In the genomic region with DNA sequence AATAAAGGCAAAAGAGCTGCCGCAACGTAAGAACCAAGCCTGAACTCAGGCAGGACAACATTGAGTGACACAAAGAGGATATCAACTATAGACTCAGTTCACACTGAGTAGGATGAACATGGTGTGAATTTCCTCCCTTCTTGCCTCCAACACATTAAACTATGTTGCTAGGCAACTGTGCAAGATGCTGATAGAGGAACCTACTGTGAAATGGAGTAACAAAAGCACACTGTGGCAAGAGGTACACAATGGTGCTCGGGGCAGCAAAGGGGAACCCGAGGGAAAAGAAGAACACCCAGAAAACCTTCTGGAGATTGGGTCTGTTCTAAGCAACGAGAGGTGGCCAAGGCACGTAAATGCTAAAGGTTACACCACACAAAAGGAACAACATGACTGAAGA, we compare ENCODE assay signal across 10 cellular contexts. TPM values are rescaled to one million over a fixed set of nuclear protein-coding genes. Genes with fewer than 3 reads are reported as not detected.
DNase-seq lines count a peak whose midpoint lies in the region; ATAC-seq and TF ChIP-seq lines count a peak whose summit lies in the region.
"Had no signal": no experiment of that assay in that cellular context is flagged by ENCODE, and none has a peak within 500 bp of the region (broad histone marks: within the 10 kb centered on the region; RNA-seq: fewer than 3 reads in every experiment).

No MANE protein-coding gene starts in this region.

- H3K9me3 ChIP-seq in CD8-positive, alpha-beta T cell (ENCODE audit: low read length) = no peaks in the 10 kb centered on the region
- H3K9me3 ChIP-seq in esophagus muscularis mucosa (no peaks in the 10 kb centered on the region), HAP-1 (no peaks in the 10 kb centered on the region)

- H3K27me3 ChIP-seq in CD8-positive, alpha-beta T cell (ENCODE audit: insufficient read depth, low read length) = no peaks in the 10 kb centered on the region
- H3K27me3 ChIP-seq in esophagus muscularis mucosa = no peaks in the 10 kb centered on the region
- H3K27me3 ChIP-seq in HAP-1 (ENCODE audit: low read depth) = no peaks in the 10 kb centered on the region

- intact Hi-C loops in CD8-positive, alpha-beta T cell (cut with DNase I, micrococcal nuclease) = no loop called here
- intact Hi-C loops in natural killer cell (cut with micrococcal nuclease) = no loop called here
- intact Hi-C loops in esophagus muscularis mucosa (cut with DNase I) = no loop called here

- peaks cover 37% of the 10 kb centered on the region for H3K36me3 Mint-ChIP-seq in CD8-positive, alpha-beta T cell
- H3K36me3 Mint-ChIP-seq in activated T-helper 17 cell treated with anti-CD3 and anti-CD28 coated beads, Interleukin-2, amount 50 U/mL, for 72 hours (ENCODE audit: low read depth) = peaks cover 44% of the 10 kb centered on the region
- peaks cover 6% of the 10 kb centered on the region for H3K36me3 Mint-ChIP-seq in natural killer cell

- no peak overlapping the region for H3K4me3 ChIP-seq in CD8-positive, alpha-beta T cell (ENCODE audit: low read depth, low read length)
- H3K4me3 ChIP-seq in esophagus muscularis mucosa (no peak overlapping the region), HAP-1 (no peak overlapping the region)

- peaks cover 78% of the 10 kb centered on the region for H3K4me1 Mint-ChIP-seq in CD8-positive, alpha-beta T cell (ENCODE audit: low read depth)
- peaks cover 42% of the 10 kb centered on the region for H3K4me1 Mint-ChIP-seq in activated T-helper 17 cell treated with anti-CD3 and anti-CD28 coated beads, Interleukin-2, amount 50 U/mL, for 72 hours
- peaks cover 52 to 59% of the 10 kb centered on the region in 2 donors for H3K4me1 Mint-ChIP-seq in natural killer cell

- in situ Hi-C loops in HAP-1 (cut with MboI; ENCODE audit: low sequenced_read_pairs) = no loop called here

- H3K27ac Mint-ChIP-seq in CD8-positive, alpha-beta T cell = peak overlapping the region; percentile 50
- peak overlapping the region; percentile 93 for H3K27ac Mint-ChIP-seq in activated T-helper 17 cell treated with anti-CD3 and anti-CD28 coated beads, Interleukin-2, amount 50 U/mL, for 72 hours
- peak overlapping the region; percentile 75 to 87 for H3K27ac Mint-ChIP-seq in natural killer cell

- no peak overlapping the region for H3K27ac ChIP-seq in CD8-positive, alpha-beta T cell (ENCODE audit: low read depth, low read length)
- H3K27ac ChIP-seq in esophagus muscularis mucosa (replicated peaks in 1 of 4) = peak overlapping the region in 1 of 4 donors; percentile 15

- peak overlapping the region; percentile 15 for H3K4me3 Mint-ChIP-seq in CD8-positive, alpha-beta T cell
- H3K4me3 Mint-ChIP-seq in activated T-helper 17 cell treated with anti-CD3 and anti-CD28 coated beads, Interleukin-2, amount 50 U/mL, for 72 hours = peak overlapping the region; percentile 74
- peak overlapping the region; percentile 45 for H3K4me3 Mint-ChIP-seq in natural killer cell

- CTCF ChIA-PET in CD8-positive, alpha-beta T cell (lab: Charles Lee) = no interaction called here

- WGBS in esophagus muscularis mucosa = 71% methylated on average over 6 of the region's 6 CpGs

- POLR2A ChIA-PET in CD8-positive, alpha-beta T cell (lab: Charles Lee) = no interaction called here

- peaks cover 7% of the 10 kb centered on the region for H3K36me3 ChIP-seq in CD8-positive, alpha-beta T cell (ENCODE audit: insufficient read depth, low read length)
- H3K36me3 ChIP-seq in esophagus muscularis mucosa (peaks cover 0 to 15% (median 6%) of the 10 kb centered on the region in 4 donors), HAP-1 (replicated peaks) (no peaks in the 10 kb centered on the region)

- no peak for TF ChIP-seq CTCF in CD8-positive, alpha-beta T cell (IDR thresholded peaks at IDR 0.05)
- TF ChIP-seq CTCF in natural killer cell (IDR thresholded peaks at IDR 0.05) = no peak
- no peak for TF ChIP-seq CTCF in esophagus muscularis mucosa (IDR thresholded peaks at IDR 0.05)

- H3K4me1 ChIP-seq in CD8-positive, alpha-beta T cell (ENCODE audit: insufficient read depth, low read length) = peaks cover 64% of the 10 kb centered on the region
- H3K4me1 ChIP-seq in esophagus muscularis mucosa = peaks cover 40 to 80% (median 57%) of the 10 kb centered on the region in 4 donors
- H3K4me1 ChIP-seq in HAP-1 = no peaks in the 10 kb centered on the region; the same call in 1 of the 2 replicates

- peak; percentile 36 for ATAC-seq in CD8-positive, alpha-beta T cell
- ATAC-seq in HG03175 (IDR thresholded peaks at IDR 0.05; ENCODE audit: unreplicated experiment) = peak; percentile 59
- peak; percentile 54 for ATAC-seq in activated T-helper 17 cell treated with anti-CD3 and anti-CD28 coated beads, Interleukin-2, amount 50 U/mL, for 72 hours (replicated peaks)
- peak; percentile 73 to 86 (median 77) for ATAC-seq in natural killer cell

- no peaks in the 10 kb centered on the region for H3K27me3 Mint-ChIP-seq in CD8-positive, alpha-beta T cell (ENCODE audit: low read depth)
- no peaks in the 10 kb centered on the region for H3K27me3 Mint-ChIP-seq in activated T-helper 17 cell treated with anti-CD3 and anti-CD28 coated beads, Interleukin-2, amount 50 U/mL, for 72 hours
- no peaks in the 10 kb centered on the region for H3K27me3 Mint-ChIP-seq in natural killer cell (ENCODE audit: low read depth in 2 of 2)

- DNase-seq in CD8-positive, alpha-beta T cell = no peak
- no peak for DNase-seq in natural killer cell
- no peak for DNase-seq in esophagus muscularis mucosa (ENCODE audit: extremely low spot score)
- DNase-seq in NCI-H510A treated with DMSO at 0.1 percent for 48 hours (lab: John Stamatoyannopoulos, UW) = no peak
- no peak for DNase-seq in HAP-1 (ENCODE audit: low spot score in 2 of 2)
- DNase-seq in NCI-H2227 (lab: John Stamatoyannopoulos, UW; ENCODE audit: unreplicated experiment) = no peak
- DNase-seq: DMS 273 treated with DMSO at 0.1 percent for 48 hours, SHP77 treated with DMSO at 0.1 percent for 48 hours had no signal

- no peak for TF ChIP-seq EP300 in esophagus muscularis mucosa (IDR thresholded peaks at IDR 0.05)

- no peaks in the 10 kb centered on the region for H3K9me3 Mint-ChIP-seq in CD8-positive, alpha-beta T cell
- no peaks in the 10 kb centered on the region for H3K9me3 Mint-ChIP-seq in activated T-helper 17 cell treated with anti-CD3 and anti-CD28 coated beads, Interleukin-2, amount 50 U/mL, for 72 hours
- H3K9me3 Mint-ChIP-seq in natural killer cell = no peaks in the 10 kb centered on the region

- TF ChIP-seq POLR2A in esophagus muscularis mucosa (IDR thresholded peaks at IDR 0.05; ENCODE audit: low read depth) = no peak

RNA-seq across cellular contexts. Expression of gene GRB2, which starts 34.1 kb away (rescaled TPM):
- 10 to 100 TPM; 96.2 to 99.4 TPM for total RNA-seq in CD8-positive, alpha-beta T cell
- 100 to 1,000 TPM; 141 to 163 TPM for total RNA-seq in activated T-helper 17 cell treated with anti-CD3 and anti-CD28 coated beads, Interleukin-2, amount 50 U/mL, for 72 hours
- 100 to 1,000 TPM; 115 to 142 (median 116) TPM for total RNA-seq in natural killer cell
- 100 to 1,000 TPM in 3 of 4 donors, 10 to 100 TPM in 1; 84.3 to 140 (median 113) TPM for total RNA-seq in esophagus muscularis mucosa

Comparison
In these comparisons a context has a peak if more than half of its experiments do, and no peak if none do; other contexts are left out.
1. H3K4me3 Mint-ChIP-seq: peak in every context shown above with its lines; median percentile 74 in activated T-helper 17 cell treated with anti-CD3 and anti-CD28 coated beads, Interleukin-2, amount 50 U/mL, for 72 hours; 45 in natural killer cell; 15 in CD8-positive, alpha-beta T cell.